ENCODE assay signal across 26 cellular contexts in genomic region chr15:92843326-92843725, GRCh38. TPM values are rescaled to one million over a fixed set of nuclear protein-coding genes. Genes with fewer than 3 reads are reported as not detected.
A peak's percentile ranks its signal among the peaks of the same experiment; 100 is the strongest.
DNase-seq lines count a peak whose midpoint lies in the region; ATAC-seq and TF ChIP-seq lines count a peak whose summit lies in the region.
"Had no signal": no experiment of that assay in that cellular context is flagged by ENCODE, and none has a peak within 500 bp of the region (broad histone marks: within the 10 kb centered on the region; RNA-seq: fewer than 3 reads in every experiment).

No MANE protein-coding gene starts in this region.

- H3K4me1 ChIP-seq in DND-41 (ENCODE audit: insufficient read depth, low read length), result peaks cover 64% of the 10 kb centered on the region
- H3K4me1 ChIP-seq in neutrophil (ENCODE audit: control insufficient read depth in 1 of 2, insufficient read depth in 1 of 2, low read depth in 1 of 2, low read length in 1 of 2), result peaks cover 73 to 77% of the 10 kb centered on the region in 2 experiments

- DNase-seq in activated CD4-positive, alpha-beta T cell treated with anti-CD3 and anti-CD28 coated beads, Interleukin-2, amount 10 ng/mL, durations not matched to agents 24 days and 14 days, result no peak
- no peak for DNase-seq in activated CD4-positive, alpha-beta T cell treated with anti-CD3 and anti-CD28 coated beads, Interleukin-2, amount 50 U/mL, for 1 hour
- no peak for DNase-seq in DND-41
- DNase-seq in NCI-H1694 treated with DMSO at 0.1 percent for 48 hours (lab: John Stamatoyannopoulos, UW), result no peak
- DNase-seq in Right ventricle myocardium inferior (ENCODE audit: missing footprints), result no peak
- no peak for DNase-seq in SHP77 treated with DMSO at 0.1 percent for 48 hours (lab: John Stamatoyannopoulos, UW)
- DNase-seq: activated CD8-positive, alpha-beta memory T cell treated with anti-CD3 and anti-CD28 coated beads, Interleukin-2, amount 50 U/mL, for 4 hours; activated gamma-delta T cell treated with Interleukin-2 at 50 U/mL for 16 hours; DMS53; effector CD4-positive, alpha-beta T cell; IMR-90; MG63; NCI-H1436; NCI-H2227 treated with DMSO at 0.1 percent for 48 hours; NCI-H748 treated with DMSO at 0.1 percent for 48 hours; ovary; PC-3; T1000 had no signal

- H3K9me3 ChIP-seq in DND-41 (ENCODE audit: insufficient read depth, low read length, severe bottlenecking) (no peaks in the 10 kb centered on the region), neutrophil (no peaks in the 10 kb centered on the region)
- H3K9me3 ChIP-seq: A549, BLaER1, MG63, ovary had no signal

- TF ChIP-seq CTCF in DND-41 (IDR thresholded peaks at IDR 0.05; ENCODE audit: borderline replicate concordance, extremely low read depth, low read length, poor library complexity, severe bottlenecking) (no peak), neutrophil (IDR thresholded peaks at IDR 0.05) (no peak)

- no peak for ATAC-seq in DND-41 (ENCODE audit: insufficient read depth, low read depth)
- ATAC-seq in Right ventricle myocardium inferior, result no peak
- ATAC-seq: A549; activated CD4-positive, CD25-positive, alpha-beta regulatory T cell treated with anti-CD3 and anti-CD28 coated beads, Interleukin-2, amount 50 U/mL, for 24 hours; PC-3; sciatic nerve had no signal

- H3K79me2 ChIP-seq in DND-41 (ENCODE audit: insufficient read depth, low read length), result no peaks in the 10 kb centered on the region

- no peaks in the 10 kb centered on the region for H4K20me1 ChIP-seq in DND-41 (ENCODE audit: insufficient read depth, low read length)
- H4K20me1 ChIP-seq: BLaER1 had no signal

- H3K9ac ChIP-seq in DND-41 (ENCODE audit: low read depth, low read length), result peak overlapping the region; percentile 29
- H3K9ac ChIP-seq: BLaER1 had no signal

- peaks cover 54% of the 10 kb centered on the region for H3K4me1 Mint-ChIP-seq in activated CD4-positive, alpha-beta T cell treated with anti-CD3 and anti-CD28 coated beads, Interleukin-2, amount 10 ng/mL, durations not matched to agents 24 days and 14 days
- H3K4me1 Mint-ChIP-seq in activated naive CD8-positive, alpha-beta T cell (ENCODE audit: low read depth), result peaks cover 70% of the 10 kb centered on the region

- no peaks in the 10 kb centered on the region for H3K27me3 Mint-ChIP-seq in activated CD4-positive, alpha-beta T cell treated with anti-CD3 and anti-CD28 coated beads, Interleukin-2, amount 10 ng/mL, durations not matched to agents 24 days and 14 days
- no peaks in the 10 kb centered on the region for H3K27me3 Mint-ChIP-seq in activated naive CD8-positive, alpha-beta T cell

- H3K36me3 ChIP-seq in DND-41 (ENCODE audit: insufficient read depth, low read length) (no peaks in the 10 kb centered on the region), neutrophil (no peaks in the 10 kb centered on the region)
- H3K36me3 ChIP-seq: BLaER1, MG63, ovary had no signal

- no peak overlapping the region for H3K4me3 ChIP-seq in DND-41 (ENCODE audit: low read depth in 1 of 2, low read length in 2 of 2)
- no peak overlapping the region for H3K4me3 ChIP-seq in neutrophil (ENCODE audit: low read depth in 1 of 2, low read length in 1 of 2)
- H3K4me3 ChIP-seq: A549, BLaER1, lung, MG63, ovary had no signal

- H3K27me3 ChIP-seq in DND-41 (ENCODE audit: insufficient read depth, low read length, poor library complexity) (no peaks in the 10 kb centered on the region), neutrophil (no peaks in the 10 kb centered on the region)
- H3K27me3 ChIP-seq: BLaER1, MG63, ovary had no signal

- no peaks in the 10 kb centered on the region for H3K9me3 Mint-ChIP-seq in activated CD4-positive, alpha-beta T cell treated with anti-CD3 and anti-CD28 coated beads, Interleukin-2, amount 10 ng/mL, durations not matched to agents 24 days and 14 days
- no peaks in the 10 kb centered on the region for H3K9me3 Mint-ChIP-seq in activated naive CD8-positive, alpha-beta T cell (ENCODE audit: low read depth)

- no peak overlapping the region for H3K4me2 ChIP-seq in DND-41 (ENCODE audit: insufficient read depth, low read length)
- H3K4me2 ChIP-seq: A549 had no signal

- peak overlapping the region; percentile 21 for H3K4me3 Mint-ChIP-seq in activated CD4-positive, alpha-beta T cell treated with anti-CD3 and anti-CD28 coated beads, Interleukin-2, amount 10 ng/mL, durations not matched to agents 24 days and 14 days
- H3K4me3 Mint-ChIP-seq in activated naive CD8-positive, alpha-beta T cell, result no peak overlapping the region

- no peak overlapping the region for H2AFZ ChIP-seq in DND-41 (ENCODE audit: low read depth, low read length)

- no peaks in the 10 kb centered on the region for H3K36me3 Mint-ChIP-seq in activated CD4-positive, alpha-beta T cell treated with anti-CD3 and anti-CD28 coated beads, Interleukin-2, amount 10 ng/mL, durations not matched to agents 24 days and 14 days (ENCODE audit: low read depth)
- H3K36me3 Mint-ChIP-seq in activated naive CD8-positive, alpha-beta T cell, result no peaks in the 10 kb centered on the region

- intact Hi-C loops in activated CD4-positive, alpha-beta T cell treated with anti-CD3 and anti-CD28 coated beads, Interleukin-2, amount 10 ng/mL, durations not matched to agents 24 days and 14 days (cut with micrococcal nuclease), result loop anchor here (1.0 kb wide), 1 partner anchor 10 kb away; no protein-coding TSS in a partner anchor
- intact Hi-C loops in Right ventricle myocardium inferior (cut with DNase I), result no loop called here

- peak overlapping the region; percentile 77 for H3K27ac Mint-ChIP-seq in activated CD4-positive, alpha-beta T cell treated with anti-CD3 and anti-CD28 coated beads, Interleukin-2, amount 10 ng/mL, durations not matched to agents 24 days and 14 days
- peak overlapping the region; percentile 98 for H3K27ac Mint-ChIP-seq in activated naive CD8-positive, alpha-beta T cell

- H3K27ac ChIP-seq in DND-41 (ENCODE audit: low read length), result peak overlapping the region; percentile 74
- peak overlapping the region; percentile 90 for H3K27ac ChIP-seq in neutrophil
- H3K27ac ChIP-seq: BLaER1, HL-60, ovary had no signal

RNA-seq across cellular contexts. Expression of gene CHD2, which starts 56.8 kb away (rescaled TPM):
- 105 and 111 TPM in 2 replicates for total RNA-seq in activated CD4-positive, alpha-beta T cell treated with anti-CD3 and anti-CD28 coated beads, Interleukin-2, amount 10 ng/mL, durations not matched to agents 24 days and 14 days
- total RNA-seq in Right ventricle myocardium inferior, result 45.9 TPM
